In genomic region chr15:40941528-40942336, GRCh38 we compare ENCODE assay signal across 7 cellular contexts. TPM values are rescaled to one million over a fixed set of nuclear protein-coding genes. Genes with fewer than 3 reads are reported as not detected.
A peak's percentile ranks its signal among the peaks of the same experiment; 100 is the strongest.
DNase-seq lines count a peak whose midpoint lies in the region; TF ChIP-seq lines count a peak whose summit lies in the region.

No MANE protein-coding gene starts in this region.

- H3K27ac ChIP-seq in VCaP (peak overlapping the region; percentile 85), caudate nucleus (ENCODE audit: low read depth, low read length) (peak overlapping the region; percentile 70)

- in situ Hi-C loops in GM13976 (cut with MboI; ENCODE audit: low sequenced_read_pairs, unreplicated experiment), result no loop called here

- peak overlapping the region; percentile 81 for H3K4me3 Mint-ChIP-seq in HFFc6

- DNase-seq in GM13976 (ENCODE audit: low spot score), result peak; percentile 94
- DNase-seq in HFFc6, result peak; percentile 69
- peak; percentile 64 for DNase-seq in NCI-H1092 treated with DMSO at 0.1 percent for 48 hours (lab: John Stamatoyannopoulos, UW)
- peak in 31 of 61 donors; percentile 8 to 78 (median 51) for DNase-seq in caudate nucleus (lab: John Stamatoyannopoulos, UW)
- peak; percentile 75 for DNase-seq in iris pigment epithelial cell (ENCODE audit: low read depth)
- DNase-seq in stimulated activated CD4-positive, alpha-beta T cell treated with anti-CD3 and anti-CD28 coated beads, Interleukin-12 subunit alpha, Interleukin-12 subunit beta, amount 100 ng/mL, for 4 hours, result peak; percentile 66

- TF ChIP-seq CTCF in GM13976 (IDR thresholded peaks at IDR 0.05; ENCODE audit: borderline replicate concordance, control extremely low read depth, extremely low read depth, insufficient read depth, missing control alignments), result peak; percentile 89
- peak; percentile 73 for TF ChIP-seq CTCF in HFFc6 (IDR thresholded peaks at IDR 0.05)
- peak; percentile 96 for TF ChIP-seq CTCF in VCaP (conservative IDR thresholded peaks at IDR 0.05)

- H3K36me3 Mint-ChIP-seq in HFFc6 (ENCODE audit: low read depth), result no peaks in the 10 kb centered on the region

- no peaks in the 10 kb centered on the region for H3K9me3 Mint-ChIP-seq in HFFc6

- H3K27me3 Mint-ChIP-seq in HFFc6 (ENCODE audit: insufficient read depth), result peaks cover 1% of the 10 kb centered on the region; the same call in 1 of the 2 replicates

- peaks cover 32% of the 10 kb centered on the region for H3K4me1 Mint-ChIP-seq in HFFc6 (ENCODE audit: low read depth)

- H3K27ac Mint-ChIP-seq in HFFc6, result peak overlapping the region; percentile 94

RNA-seq across cellular contexts. Expression of gene CHAC1, which starts 11.5 kb away (rescaled TPM):
- 10 to 100 TPM; 20.8 to 26.0 (median 24.2) TPM for total RNA-seq in HFFc6 (2021; fragmentation: NEBNext Ultra II Directional; extraction: Animal tissue kit (Norgen Biotek cat#: 25700))

RNA-seq across cellular contexts. Expression of gene DLL4, which starts 12.6 kb away (rescaled TPM):
- under 1 TPM in 2 of 6 experiments, not detected in 4; 0.05 to 0.11 TPM for total RNA-seq in HFFc6 (2021; fragmentation: NEBNext Ultra II Directional; extraction: Animal tissue kit (Norgen Biotek cat#: 25700))

RNA-seq across cellular contexts. Expression of gene VPS18, which starts 47.5 kb away (rescaled TPM):
- 10 to 100 TPM; 27.7 to 33.1 (median 31.2) TPM for total RNA-seq in HFFc6 (2021; fragmentation: NEBNext Ultra II Directional; extraction: Animal tissue kit (Norgen Biotek cat#: 25700))

Comparison
In these comparisons a context has a peak if more than half of its experiments do, and no peak if none do; other contexts are left out.
1. Peak in every context shown above with its lines: DNase-seq and H3K27ac ChIP-seq.